In genomic region chr2:203999844-204000243, GRCh38 we compare ENCODE assay signal across 16 cellular contexts.
"Had no signal": no experiment of that assay in that cellular context is flagged by ENCODE, and none has a peak within 500 bp of the region (broad histone marks: within the 10 kb centered on the region; RNA-seq: fewer than 3 reads in every experiment).

No MANE protein-coding gene starts in this region.

- H3K9me3 Mint-ChIP-seq: nephron progenitor cell; stimulated activated memory B cell treated with anti-CD40 and anti-IgM and Interleukin-4, amounts not matched to agents 10 μg/mL and 1 μg/mL and 100 μg/mL, for 72 hours had no signal

- H3K4me1 Mint-ChIP-seq: brain; nephron progenitor cell; stimulated activated memory B cell treated with anti-CD40 and anti-IgM and Interleukin-4, amounts not matched to agents 10 μg/mL and 1 μg/mL and 100 μg/mL, for 72 hours had no signal

- H3K36me3 ChIP-seq: esophagus muscularis mucosa, left ventricle myocardium inferior, right atrium auricular region had no signal

- ATAC-seq: stimulated activated memory B cell treated with anti-CD40 and anti-IgM and Interleukin-4, amounts not matched to agents 10 μg/mL and 1 μg/mL and 100 μg/mL, for 72 hours had no signal

- DNase-seq: activated CD4-positive, CD25-positive, alpha-beta regulatory T cell treated with anti-CD3 and anti-CD28 coated beads, Interleukin-2, amount 50 U/mL, for 72 hours; activated CD8-positive, alpha-beta memory T cell treated with anti-CD3 and anti-CD28 coated beads for 24 hours; activated naive CD4-positive, alpha-beta T cell treated with anti-CD3 and anti-CD28 coated beads for 36 hours; hypothalamus; kidney; left ventricle myocardium inferior; mesenchymal stem cell; nephron progenitor cell; occipital lobe; stimulated activated CD4-positive, alpha-beta T cell treated with anti-CD3 and anti-CD28 coated beads, Interleukin-2, amount 100 ng/mL, for 48 hours; T-helper 9 cell had no signal

- H3K4me1 ChIP-seq: left ventricle myocardium inferior, right atrium auricular region had no signal

- H3K27ac ChIP-seq: coronary artery, esophagus muscularis mucosa, left ventricle myocardium inferior, right atrium auricular region had no signal

- H3K27me3 ChIP-seq: esophagus muscularis mucosa, right atrium auricular region had no signal

- H3K36me3 Mint-ChIP-seq: brain; stimulated activated memory B cell treated with anti-CD40 and anti-IgM and Interleukin-4, amounts not matched to agents 10 μg/mL and 1 μg/mL and 100 μg/mL, for 72 hours had no signal

- H3K27ac Mint-ChIP-seq: brain; nephron progenitor cell; stimulated activated memory B cell treated with anti-CD40 and anti-IgM and Interleukin-4, amounts not matched to agents 10 μg/mL and 1 μg/mL and 100 μg/mL, for 72 hours had no signal

- H3K9me3 ChIP-seq: esophagus muscularis mucosa, left ventricle myocardium inferior, right atrium auricular region had no signal

- H3K4me3 ChIP-seq: coronary artery, esophagus muscularis mucosa, left ventricle myocardium inferior, right atrium auricular region had no signal

- H3K4me3 Mint-ChIP-seq: activated naive CD4-positive, alpha-beta T cell treated with anti-CD3 and anti-CD28 coated beads for 36 hours; brain; nephron progenitor cell; stimulated activated memory B cell treated with anti-CD40 and anti-IgM and Interleukin-4, amounts not matched to agents 10 μg/mL and 1 μg/mL and 100 μg/mL, for 72 hours had no signal
